Comparison of ENCODE assay signal across 23 cellular contexts in genomic region chr12:16608346-16608745, GRCh38. TPM values are rescaled to one million over a fixed set of nuclear protein-coding genes. Genes with fewer than 3 reads are reported as not detected.
A peak's percentile ranks its signal among the peaks of the same experiment; 100 is the strongest.
DNase-seq lines count a peak whose midpoint lies in the region; ATAC-seq and TF ChIP-seq lines count a peak whose summit lies in the region.
"Had no signal": no experiment of that assay in that cellular context is flagged by ENCODE, and none has a peak within 500 bp of the region (broad histone marks: within the 10 kb centered on the region; RNA-seq: fewer than 3 reads in every experiment).

No MANE protein-coding gene starts in this region.

- H3K27me3 ChIP-seq in ascending aorta (no peaks in the 10 kb centered on the region), lower lobe of right lung (ENCODE audit: low read depth) (peaks cover 15% of the 10 kb centered on the region), subcutaneous abdominal adipose tissue (ENCODE audit: control insufficient read depth in 5 of 5, insufficient read depth in 4 of 5, low read length in 5 of 5) (peaks cover 0 to 2% (median 0%) of the 10 kb centered on the region in 5 donors)
- H3K27me3 ChIP-seq: testis had no signal

- H3K4me3 ChIP-seq in ascending aorta (peak overlapping the region in 1 of 2 donors; percentile 67), lower lobe of right lung (peak overlapping the region; percentile 56), subcutaneous abdominal adipose tissue (ENCODE audit: low read depth in 1 of 5, low read length in 5 of 5) (peak overlapping the region in 4 of 5 donors; percentile 58 to 95 (median 66))
- H3K4me3 ChIP-seq: gastrocnemius medialis, testis had no signal

- H3K9ac ChIP-seq in subcutaneous abdominal adipose tissue (ENCODE audit: low read length in 5 of 5) = peak overlapping the region in 2 of 5 donors; percentile 10 to 78

- TF ChIP-seq CTCF in ascending aorta (IDR thresholded peaks at IDR 0.05) = no peak
- no peak for TF ChIP-seq CTCF in lower lobe of right lung (IDR thresholded peaks at IDR 0.05)

- no peaks in the 10 kb centered on the region for H3K36me3 ChIP-seq in ascending aorta
- H3K36me3 ChIP-seq in lower lobe of right lung = no peaks in the 10 kb centered on the region
- H3K36me3 ChIP-seq in subcutaneous abdominal adipose tissue (ENCODE audit: control insufficient read depth in 5 of 5, insufficient read depth in 5 of 5, low read length in 5 of 5) = no peaks in the 10 kb centered on the region
- H3K36me3 ChIP-seq: gastrocnemius medialis had no signal

- H3K27ac ChIP-seq in ascending aorta (peak overlapping the region; percentile 59 to 83), lower lobe of right lung (peak overlapping the region; percentile 78), subcutaneous abdominal adipose tissue (ENCODE audit: low read depth, low read length) (peak overlapping the region; percentile 83)
- H3K27ac ChIP-seq: 22Rv1, C4-2B, gastrocnemius medialis, testis had no signal

- intact Hi-C loops in ascending aorta (cut with DNase I) = no loop called here
- intact Hi-C loops in lower lobe of right lung (cut with DNase I) = no loop called here

- peak; percentile 58 for DNase-seq in DMS79 treated with DMSO at 0.1 percent for 48 hours (lab: John Stamatoyannopoulos, UW)
- no peak for DNase-seq in DMS79 (lab: John Stamatoyannopoulos, UW)
- DNase-seq in ascending aorta (ENCODE audit: low spot score in 2 of 2) = no peak
- no peak for DNase-seq in lower lobe of right lung
- no peak for DNase-seq in AG08396 (ENCODE audit: low spot score)
- no peak for DNase-seq in NCI-H146 treated with DMSO at 0.1 percent for 48 hours (lab: John Stamatoyannopoulos, UW; ENCODE audit: unreplicated experiment)
- DNase-seq: activated CD4-positive, CD25-positive, alpha-beta regulatory T cell treated with anti-CD3 and anti-CD28 coated beads, Interleukin-2, amount 50 U/mL, for 72 hours; activated CD8-positive, alpha-beta memory T cell treated with anti-CD3 and anti-CD28 coated beads, Interleukin-2, amount 10 ng/mL, durations not matched to agents 7 days and 5 days; activated effector memory CD4-positive, alpha-beta T cell treated with anti-CD3 and anti-CD28 coated beads, Interleukin-2, amount 50 U/mL, for 16 hours; amniotic stem cell; DMS153; gastrocnemius medialis; immature natural killer cell; SIG-M5; stimulated activated CD4-positive, alpha-beta T cell treated with anti-CD3 and anti-CD28 coated beads, Interleukin-4, amount 100 ng/mL, for 24 hours; stimulated activated CD8-positive, alpha-beta memory T cell treated with anti-CD3 and anti-CD28 coated beads, Interleukin-4, amount 100 ng/mL, for 48 hours; T-helper 2 cell; testis had no signal

- H3K9me3 ChIP-seq in ascending aorta (no peaks in the 10 kb centered on the region), lower lobe of right lung (no peaks in the 10 kb centered on the region), subcutaneous abdominal adipose tissue (ENCODE audit: control insufficient read depth in 5 of 5, low read length in 5 of 5) (no peaks in the 10 kb centered on the region)
- H3K9me3 ChIP-seq: gastrocnemius medialis, testis had no signal

- H3K4me1 ChIP-seq in ascending aorta (peaks cover 0 to 9% of the 10 kb centered on the region in 2 donors), lower lobe of right lung (no peaks in the 10 kb centered on the region), subcutaneous abdominal adipose tissue (ENCODE audit: control insufficient read depth in 5 of 5, insufficient read depth in 5 of 5, low read length in 5 of 5) (peaks cover 0 to 65% (median 36%) of the 10 kb centered on the region in 5 donors)
- H3K4me1 ChIP-seq: testis had no signal

- no peak for ATAC-seq in lower lobe of right lung
- no peak for ATAC-seq in activated CD4-positive, CD25-positive, alpha-beta regulatory T cell treated with anti-CD3 and anti-CD28 coated beads, Interleukin-2, amount 50 U/mL, for 24 hours
- ATAC-seq: activated CD8-positive, alpha-beta memory T cell treated with anti-CD3 and anti-CD28 coated beads, Interleukin-2, amount 10 ng/mL, durations not matched to agents 7 days and 5 days; gastrocnemius medialis had no signal

RNA-seq across cellular contexts. Expression of gene LMO3, which starts 2.4 kb away (rescaled TPM):
- total RNA-seq in ascending aorta (20.2 TPM), lower lobe of right lung (127 TPM)
- total RNA-seq: activated CD8-positive, alpha-beta memory T cell treated with anti-CD3 and anti-CD28 coated beads, Interleukin-2, amount 10 ng/mL, durations not matched to agents 7 days and 5 days; endothelial cell of umbilical vein had no signal
